Comparison of ENCODE assay signal across 1 cellular context in the genomic region with DNA sequence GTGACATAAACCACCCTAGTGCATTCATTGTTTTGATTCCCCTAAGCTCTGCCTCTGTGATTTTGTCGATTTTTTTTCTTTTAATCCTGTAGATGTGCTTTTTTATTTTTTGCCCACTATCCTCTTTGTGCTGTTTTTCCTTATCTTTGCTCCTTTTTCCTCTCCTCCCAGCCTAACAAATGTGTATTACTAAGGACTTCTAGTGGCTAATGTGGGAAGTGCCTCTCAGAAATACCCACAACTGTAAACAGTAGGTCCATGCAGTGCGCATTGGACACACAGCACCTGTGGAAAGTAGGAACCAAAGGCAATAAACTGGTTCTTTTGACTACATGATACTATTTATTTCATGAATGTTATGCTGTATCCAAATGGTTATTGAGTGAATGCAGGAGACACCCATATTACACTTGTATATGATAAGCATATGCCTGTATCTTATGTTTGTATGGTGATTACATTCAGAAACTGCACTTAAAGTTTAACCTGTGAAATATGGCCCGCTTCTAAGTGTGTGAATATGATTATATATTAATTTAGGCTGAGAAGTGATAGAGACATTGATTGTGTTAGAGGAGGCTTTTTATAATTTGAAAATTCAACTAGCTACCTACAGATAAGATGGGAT.
TF ChIP-seq lines count a peak whose summit lies in the region.

No MANE protein-coding gene starts in this region.

TF ChIP-seq in GM23338, 12 proteins besides CTCF, POLR2A, EP300 and RAD21 (continued from another document):
- TF ChIP-seq JUNB (IDR thresholded peaks at IDR 0.05; ENCODE audit: unreplicated experiment) (no peak), NANOG (IDR thresholded peaks at IDR 0.05; ENCODE audit: borderline replicate concordance) (no peak), POLR2AphosphoS5 (IDR thresholded peaks at IDR 0.05; ENCODE audit: low read depth) (no peak), STAT1 (IDR thresholded peaks at IDR 0.05; ENCODE audit: unreplicated experiment) (no peak), CREB1 (CRISPR knock-in tag; IDR thresholded peaks at IDR 0.05; ENCODE audit: low read depth) (no peak), ZNF114 (CRISPR knock-in tag; IDR thresholded peaks at IDR 0.05) (no peak)
- TF ChIP-seq, protein P1, sequence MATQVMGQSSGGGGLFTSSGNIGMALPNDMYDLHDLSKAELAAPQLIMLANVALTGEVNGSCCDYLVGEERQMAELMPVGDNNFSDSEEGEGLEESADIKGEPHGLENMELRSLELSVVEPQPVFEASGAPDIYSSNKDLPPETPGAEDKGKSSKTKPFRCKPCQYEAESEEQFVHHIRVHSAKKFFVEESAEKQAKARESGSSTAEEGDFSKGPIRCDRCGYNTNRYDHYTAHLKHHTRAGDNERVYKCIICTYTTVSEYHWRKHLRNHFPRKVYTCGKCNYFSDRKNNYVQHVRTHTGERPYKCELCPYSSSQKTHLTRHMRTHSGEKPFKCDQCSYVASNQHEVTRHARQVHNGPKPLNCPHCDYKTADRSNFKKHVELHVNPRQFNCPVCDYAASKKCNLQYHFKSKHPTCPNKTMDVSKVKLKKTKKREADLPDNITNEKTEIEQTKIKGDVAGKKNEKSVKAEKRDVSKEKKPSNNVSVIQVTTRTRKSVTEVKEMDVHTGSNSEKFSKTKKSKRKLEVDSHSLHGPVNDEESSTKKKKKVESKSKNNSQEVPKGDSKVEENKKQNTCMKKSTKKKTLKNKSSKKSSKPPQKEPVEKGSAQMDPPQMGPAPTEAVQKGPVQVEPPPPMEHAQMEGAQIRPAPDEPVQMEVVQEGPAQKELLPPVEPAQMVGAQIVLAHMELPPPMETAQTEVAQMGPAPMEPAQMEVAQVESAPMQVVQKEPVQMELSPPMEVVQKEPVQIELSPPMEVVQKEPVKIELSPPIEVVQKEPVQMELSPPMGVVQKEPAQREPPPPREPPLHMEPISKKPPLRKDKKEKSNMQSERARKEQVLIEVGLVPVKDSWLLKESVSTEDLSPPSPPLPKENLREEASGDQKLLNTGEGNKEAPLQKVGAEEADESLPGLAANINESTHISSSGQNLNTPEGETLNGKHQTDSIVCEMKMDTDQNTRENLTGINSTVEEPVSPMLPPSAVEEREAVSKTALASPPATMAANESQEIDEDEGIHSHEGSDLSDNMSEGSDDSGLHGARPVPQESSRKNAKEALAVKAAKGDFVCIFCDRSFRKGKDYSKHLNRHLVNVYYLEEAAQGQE (IDR thresholded peaks at IDR 0.05; ENCODE audit: unreplicated experiment): no peak
TF ChIP-seq in GM23338: peak in this region for 0.
